In genomic region chr5:100761192-100761591, GRCh38 we compare ENCODE assay signal across 36 cellular contexts.
DNase-seq lines count a peak whose midpoint lies in the region; ATAC-seq, FAIRE-seq and TF ChIP-seq lines count a peak whose summit lies in the region.
"Had no signal": no experiment of that assay in that cellular context is flagged by ENCODE, and none has a peak within 500 bp of the region (broad histone marks: within the 10 kb centered on the region; RNA-seq: fewer than 3 reads in every experiment).

No MANE protein-coding gene starts in this region.

- no peaks in the 10 kb centered on the region for H3K27me3 Mint-ChIP-seq in MCF 10A (ENCODE audit: insufficient read depth, unreplicated experiment)
- H3K27me3 Mint-ChIP-seq: B cell; central memory CD8-positive, alpha-beta T cell; stimulated activated naive CD8-positive, alpha-beta T cell treated with anti-CD3 and anti-CD28 coated beads, Interleukin-15, Interleukin-2, amounts not matched to agents 100 ng/mL and 50 ng/mL, for 24 hours had no signal

- no peaks in the 10 kb centered on the region for H3K36me3 ChIP-seq in mammary epithelial cell (ENCODE audit: insufficient read depth, low read length)
- H3K36me3 ChIP-seq in bronchial epithelial cell (ENCODE audit: control insufficient read depth, insufficient read depth, low read length): no peaks in the 10 kb centered on the region
- H3K36me3 ChIP-seq in spleen: no peaks in the 10 kb centered on the region
- H3K36me3 ChIP-seq: HAP-1, heart left ventricle, lower lobe of right lung, pancreas, right atrium auricular region, thoracic aorta had no signal

- no peak for TF ChIP-seq POLR2A in spleen (IDR thresholded peaks at IDR 0.05)

- no peaks in the 10 kb centered on the region for H4K20me1 ChIP-seq in mammary epithelial cell (ENCODE audit: insufficient read depth, low read length)

- dilution Hi-C loops in mammary epithelial cell (cut with HindIII; ENCODE audit: low sequenced_read_pairs): no loop called here

- no peaks in the 10 kb centered on the region for H3K36me3 Mint-ChIP-seq in MCF 10A (ENCODE audit: insufficient read depth, unreplicated experiment)
- H3K36me3 Mint-ChIP-seq: CD8-positive, alpha-beta memory T cell had no signal

- no peak overlapping the region for H3K9ac ChIP-seq in mammary epithelial cell (ENCODE audit: insufficient read depth, low read length)

- no peak overlapping the region for H2AFZ ChIP-seq in mammary epithelial cell (ENCODE audit: low read depth, low read length)

- no peak overlapping the region for H3K27ac Mint-ChIP-seq in MCF 10A (ENCODE audit: low read depth, unreplicated experiment)
- H3K27ac Mint-ChIP-seq: activated CD8-positive, alpha-beta T cell treated with anti-CD3 and anti-CD28 coated beads, Interleukin-2, amount 10 ng/mL, durations not matched to agents 7 days and 5 days; activated naive CD8-positive, alpha-beta T cell; activated T-helper 2 cell treated with anti-CD3 and anti-CD28 coated beads, Interferon-gamma antibody, Interleukin-2, Interleukin-4, amounts not matched to agents 10 μg/mL and 5 μg/mL and 100 μg/mL, durations not matched to agents 14 hours and 24 hours and 36 hours; B cell; CD8-positive, alpha-beta memory T cell; nephron progenitor cell; stimulated activated naive CD8-positive, alpha-beta T cell treated with anti-CD3 and anti-CD28 coated beads, Interleukin-15, Interleukin-2, amounts not matched to agents 100 ng/mL and 50 ng/mL, for 24 hours; T-helper 17 cell had no signal

- BruUV-seq in MCF 10A (replicated peaks; lab: Mats Ljungman, UMichigan): no TSS peak
- no TSS peak for BruUV-seq in mammary epithelial cell (replicated peaks; lab: Mats Ljungman, UMichigan)

- H3K4me3 ChIP-seq in mammary epithelial cell (replicated peaks in 1 of 3; ENCODE audit: insufficient read depth in 1 of 3, low read depth in 2 of 3, low read length in 3 of 3) (no peak overlapping the region), bronchial epithelial cell (ENCODE audit: low read depth, low read length) (no peak overlapping the region), fibroblast of villous mesenchyme (ENCODE audit: low read depth, low read length) (no peak overlapping the region), spleen (no peak overlapping the region)
- H3K4me3 ChIP-seq: dorsolateral prefrontal cortex, HAP-1, heart left ventricle, lower lobe of right lung, mucosa of descending colon, pancreas, right atrium auricular region, SK-N-MC, thoracic aorta had no signal

- DNase-seq in MCF 10A (ENCODE audit: unreplicated experiment): peak; percentile 5
- no peak for DNase-seq in mammary epithelial cell
- peak; percentile 70 for DNase-seq in bronchial epithelial cell (ENCODE audit: low read depth)
- peak; percentile 18 for DNase-seq in fibroblast of villous mesenchyme (ENCODE audit: low read depth)
- DNase-seq in stimulated activated CD4-positive, alpha-beta T cell treated with anti-CD3 and anti-CD28 coated beads, Interleukin-4, amount 100 ng/mL, for 4 hours: no peak
- DNase-seq in spleen: no peak
- no peak for DNase-seq in T1000 (lab: John Stamatoyannopoulos, UW)
- DNase-seq: activated CD8-positive, alpha-beta T cell treated with anti-CD3 and anti-CD28 coated beads, Interleukin-2, amount 10 ng/mL, durations not matched to agents 7 days and 5 days; aorta; CD8-positive, alpha-beta memory T cell; DMS153; dorsolateral prefrontal cortex; GDM1; heart left ventricle; KBM-7; lower lobe of right lung; MM.1S; mucosa of descending colon; NCI-H1417 treated with DMSO at 0.1 percent for 48 hours; NCI-H82; nephron progenitor cell; pancreas; stimulated activated CD4-positive, alpha-beta T cell treated with anti-CD3 and anti-CD28 coated beads, Interleukin-15, amount 100 ng/mL, for 24 hours; T-helper 17 cell had no signal

- intact Hi-C loops in MCF 10A (cut with micrococcal nuclease) (no loop called here), mammary epithelial cell (cut with micrococcal nuclease) (no loop called here), spleen (cut with DNase I; ENCODE audit: low total_unique reads) (no loop called here)

- H3K9me3 ChIP-seq in mammary epithelial cell (replicated peaks; ENCODE audit: insufficient read depth, low read length): no peaks in the 10 kb centered on the region
- no peaks in the 10 kb centered on the region for H3K9me3 ChIP-seq in spleen
- H3K9me3 ChIP-seq: HAP-1, heart left ventricle, lower lobe of right lung, mucosa of descending colon, pancreas, right atrium auricular region, thoracic aorta had no signal

- TF ChIP-seq CTCF in MCF 10A (IDR thresholded peaks at IDR 0.05; ENCODE audit: unreplicated experiment) (no peak), mammary epithelial cell (conservative IDR thresholded peaks at IDR 0.05 in 1 of 2, IDR thresholded peaks at IDR 0.05 in 1 of 2; ENCODE audit: extremely low read depth in 1 of 2, insufficient read depth in 1 of 2, low read depth in 1 of 2, low read length in 2 of 2) (no peak), bronchial epithelial cell (IDR thresholded peaks at IDR 0.05; ENCODE audit: insufficient read depth, low read length, severe bottlenecking) (no peak), fibroblast of villous mesenchyme (IDR thresholded peaks at IDR 0.05; ENCODE audit: insufficient read depth, low read depth, low read length) (no peak), spleen (IDR thresholded peaks at IDR 0.05 in 8 of 11, conservative IDR thresholded peaks at IDR 0.05 in 3 of 11) (no peak)

- peaks cover 6% of the 10 kb centered on the region for H3K4me1 Mint-ChIP-seq in MCF 10A (ENCODE audit: insufficient read depth, unreplicated experiment)
- H3K4me1 Mint-ChIP-seq: B cell; CD8-positive, alpha-beta memory T cell; central memory CD8-positive, alpha-beta T cell; T-helper 17 cell had no signal

- H3K4me2 ChIP-seq in mammary epithelial cell (ENCODE audit: insufficient read depth, low read depth, low read length): no peak overlapping the region

- no peaks in the 10 kb centered on the region for H3K9me3 Mint-ChIP-seq in MCF 10A (ENCODE audit: unreplicated experiment)
- H3K9me3 Mint-ChIP-seq: activated T-helper 2 cell treated with anti-CD3 and anti-CD28 coated beads, Interferon-gamma antibody, Interleukin-2, Interleukin-4, amounts not matched to agents 10 μg/mL and 5 μg/mL and 100 μg/mL, durations not matched to agents 14 hours and 24 hours and 36 hours; CD8-positive, alpha-beta memory T cell; central memory CD8-positive, alpha-beta T cell; nephron progenitor cell; stimulated activated naive CD8-positive, alpha-beta T cell treated with anti-CD3 and anti-CD28 coated beads, Interleukin-15, Interleukin-2, amounts not matched to agents 100 ng/mL and 50 ng/mL, for 24 hours had no signal

- H3K27me3 ChIP-seq in mammary epithelial cell (ENCODE audit: insufficient read depth, low read length): no peaks in the 10 kb centered on the region
- H3K27me3 ChIP-seq in bronchial epithelial cell (ENCODE audit: control insufficient read depth, insufficient read depth, low read length): no peaks in the 10 kb centered on the region
- no peaks in the 10 kb centered on the region for H3K27me3 ChIP-seq in spleen (replicated peaks in 1 of 7)
- H3K27me3 ChIP-seq: heart left ventricle, pancreas, right atrium auricular region had no signal

- ATAC-seq in HG02763 (IDR thresholded peaks at IDR 0.05; ENCODE audit: unreplicated experiment): no peak
- ATAC-seq: activated CD8-positive, alpha-beta T cell treated with anti-CD3 and anti-CD28 coated beads, Interleukin-2, amount 10 ng/mL, durations not matched to agents 7 days and 5 days; heart left ventricle; lower lobe of right lung; mucosa of descending colon; pancreas; T-helper 17 cell had no signal

- H3K27ac ChIP-seq in mammary epithelial cell (ENCODE audit: insufficient read depth, low read depth, low read length) (no peak overlapping the region), spleen (no peak overlapping the region)
- H3K27ac ChIP-seq: dorsolateral prefrontal cortex, heart left ventricle, lower lobe of right lung, pancreas, right atrium auricular region, SK-N-MC, thoracic aorta had no signal

- no peak overlapping the region for H3K4me3 Mint-ChIP-seq in MCF 10A (ENCODE audit: unreplicated experiment)
- H3K4me3 Mint-ChIP-seq: activated CD8-positive, alpha-beta T cell treated with anti-CD3 and anti-CD28 coated beads, Interleukin-2, amount 10 ng/mL, durations not matched to agents 7 days and 5 days; activated naive CD8-positive, alpha-beta T cell; B cell; CD8-positive, alpha-beta memory T cell; central memory CD8-positive, alpha-beta T cell; nephron progenitor cell; stimulated activated naive CD8-positive, alpha-beta T cell treated with anti-CD3 and anti-CD28 coated beads, Interleukin-15, Interleukin-2, amounts not matched to agents 100 ng/mL and 50 ng/mL, for 24 hours; T-helper 17 cell had no signal

- POLR2A ChIA-PET in MCF 10A (lab: Yijun Ruan, JAX): no interaction called here

- H3K79me2 ChIP-seq in mammary epithelial cell (ENCODE audit: insufficient read depth, low read length): no peaks in the 10 kb centered on the region

- FAIRE-seq in bronchial epithelial cell (lab: Jason Lieb, UNC): no peak
- FAIRE-seq: GM19239, pancreas, urothelium cell line had no signal

- in situ Hi-C loops in mammary epithelial cell (cut with MboI; ENCODE audit: low sequenced_read_pairs in 2 of 2): no loop called here

- no peaks in the 10 kb centered on the region for H3K4me1 ChIP-seq in mammary epithelial cell (ENCODE audit: insufficient read depth, low read length)
- no peaks in the 10 kb centered on the region for H3K4me1 ChIP-seq in spleen
- H3K4me1 ChIP-seq: HAP-1, heart left ventricle, lower lobe of right lung, pancreas, right atrium auricular region had no signal

- CTCF ChIA-PET in MCF 10A (lab: Yijun Ruan, JAX): interaction anchor here (0.9 kb wide), 1 partner anchor 15 kb away, joined by 3 read pairs; no protein-coding TSS in a partner anchor
- CTCF ChIA-PET in mammary epithelial cell (lab: Charles Lee; ENCODE audit: low non-redundant PET): no interaction called here

Comparison
In these comparisons a context has a peak if more than half of its experiments do, and no peak if none do; other contexts are left out.
1. DNase-seq: peak in MCF 10A (single experiment), bronchial epithelial cell (single experiment) and fibroblast of villous mesenchyme (single experiment); none in mammary epithelial cell (single experiment), stimulated activated CD4-positive, alpha-beta T cell treated with anti-CD3 and anti-CD28 coated beads, Interleukin-4, amount 100 ng/mL, for 4 hours (0 of 2), spleen (single experiment) and T1000 (single experiment).